Comparison of ENCODE assay signal across 17 cellular contexts in the genomic region with DNA sequence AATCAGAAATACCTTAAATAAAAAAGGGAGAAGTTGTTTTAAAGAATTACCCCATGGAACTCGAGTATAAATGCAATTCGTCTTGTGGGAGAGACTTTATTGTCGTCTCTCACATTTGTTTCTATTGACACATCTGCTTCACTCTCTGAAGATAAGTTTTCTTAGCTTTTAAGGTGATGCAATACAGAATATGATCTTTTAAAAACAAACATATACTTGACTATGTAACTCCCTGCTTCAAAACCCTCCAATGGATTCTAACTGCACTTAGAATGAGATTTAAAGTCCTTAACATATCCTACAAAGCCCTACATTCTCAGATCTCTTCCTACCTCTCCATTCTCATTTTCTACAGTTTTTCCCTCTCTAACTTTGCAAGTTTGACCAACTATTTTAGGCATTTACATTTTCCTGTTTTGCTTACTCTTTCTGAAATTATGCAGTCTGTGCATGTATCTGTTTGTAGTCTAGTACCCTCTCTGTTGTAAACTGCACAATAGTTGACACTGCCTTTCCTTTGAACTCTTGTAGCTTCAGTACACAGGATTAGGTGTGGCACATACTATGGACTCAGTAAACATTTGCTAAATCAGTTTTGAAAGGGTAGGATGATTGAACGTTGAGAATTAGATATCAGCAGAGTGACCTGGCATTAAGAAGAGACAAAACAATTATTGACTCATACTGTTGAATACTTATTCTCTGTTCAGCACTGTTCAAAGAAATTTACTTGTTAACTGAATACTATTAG. TPM values are rescaled to one million over a fixed set of nuclear protein-coding genes. Genes with fewer than 3 reads are reported as not detected.
"Had no signal": no experiment of that assay in that cellular context is flagged by ENCODE, and none has a peak within 500 bp of the region (broad histone marks: within the 10 kb centered on the region; RNA-seq: fewer than 3 reads in every experiment).

No MANE protein-coding gene starts in this region.

- H3K36me3 Mint-ChIP-seq: activated naive CD4-positive, alpha-beta T cell treated with anti-CD3 and anti-CD28 coated beads, Interleukin-2, amount 10 ng/mL, durations not matched to agents 7 days and 5 days; natural killer cell; stimulated activated memory B cell treated with anti-CD40 and anti-IgM and Interleukin-4, amounts not matched to agents 10 μg/mL and 1 μg/mL and 100 μg/mL, for 72 hours had no signal

- DNase-seq: activated CD4-positive, alpha-beta T cell treated with anti-CD3 and anti-CD28 coated beads for 1 hour; activated CD4-positive, alpha-beta T cell treated with anti-CD3 and anti-CD28 coated beads, Interleukin-2, amount 50 U/mL, for 4 hours; activated naive CD4-positive, alpha-beta T cell treated with anti-CD3 and anti-CD28 coated beads, Interleukin-2, amount 10 ng/mL, durations not matched to agents 7 days and 5 days; activated T-cell treated with anti-CD3 and anti-CD28 coated beads, Interleukin-2, amount 50 U/mL, for 24 hours; central memory CD4-positive, alpha-beta T cell; effector CD4-positive, alpha-beta T cell; mesenchymal stem cell; natural killer cell; stimulated activated CD4-positive, alpha-beta T cell treated with anti-CD3 and anti-CD28 coated beads, Interleukin-2, amount 100 ng/mL, for 48 hours had no signal

- FAIRE-seq: urothelium cell line had no signal

- H2AFZ ChIP-seq: hepatocyte, parathyroid adenoma had no signal

- H3K27ac Mint-ChIP-seq: activated naive CD4-positive, alpha-beta T cell treated with anti-CD3 and anti-CD28 coated beads, Interleukin-2, amount 10 ng/mL, durations not matched to agents 7 days and 5 days; activated T-cell treated with anti-CD3 and anti-CD28 coated beads, Interleukin-2, amount 50 U/mL, for 24 hours; natural killer cell; stimulated activated memory B cell treated with anti-CD40 and anti-IgM and Interleukin-4, amounts not matched to agents 10 μg/mL and 1 μg/mL and 100 μg/mL, for 72 hours had no signal

- H3K4me2 ChIP-seq: hepatocyte had no signal

- H3K4me1 Mint-ChIP-seq: activated naive CD4-positive, alpha-beta T cell treated with anti-CD3 and anti-CD28 coated beads, Interleukin-2, amount 10 ng/mL, durations not matched to agents 7 days and 5 days; natural killer cell; stimulated activated memory B cell treated with anti-CD40 and anti-IgM and Interleukin-4, amounts not matched to agents 10 μg/mL and 1 μg/mL and 100 μg/mL, for 72 hours had no signal

- H3K9ac ChIP-seq: parathyroid adenoma had no signal

- H3K9me3 Mint-ChIP-seq: activated naive CD4-positive, alpha-beta T cell treated with anti-CD3 and anti-CD28 coated beads, Interleukin-2, amount 10 ng/mL, durations not matched to agents 7 days and 5 days; activated T-cell treated with anti-CD3 and anti-CD28 coated beads, Interleukin-2, amount 50 U/mL, for 24 hours; stimulated activated memory B cell treated with anti-CD40 and anti-IgM and Interleukin-4, amounts not matched to agents 10 μg/mL and 1 μg/mL and 100 μg/mL, for 72 hours had no signal

- H3K27ac ChIP-seq: coronary artery, hepatocyte, neutrophil, parathyroid adenoma had no signal

- H3K27me3 ChIP-seq: hepatocyte, neutrophil had no signal

- H3K79me2 ChIP-seq: hepatocyte, parathyroid adenoma had no signal

- H3K36me3 ChIP-seq: neutrophil had no signal

- H3K27me3 Mint-ChIP-seq: activated naive CD4-positive, alpha-beta T cell treated with anti-CD3 and anti-CD28 coated beads, Interleukin-2, amount 10 ng/mL, durations not matched to agents 7 days and 5 days; stimulated activated memory B cell treated with anti-CD40 and anti-IgM and Interleukin-4, amounts not matched to agents 10 μg/mL and 1 μg/mL and 100 μg/mL, for 72 hours had no signal

- H3K4me3 ChIP-seq: coronary artery, hepatocyte had no signal

- H3K9me3 ChIP-seq: neutrophil had no signal

- ATAC-seq: natural killer cell; stimulated activated memory B cell treated with anti-CD40 and anti-IgM and Interleukin-4, amounts not matched to agents 10 μg/mL and 1 μg/mL and 100 μg/mL, for 72 hours had no signal

- H3K4me1 ChIP-seq: parathyroid adenoma had no signal

- H3K4me3 Mint-ChIP-seq: activated naive CD4-positive, alpha-beta T cell treated with anti-CD3 and anti-CD28 coated beads, Interleukin-2, amount 10 ng/mL, durations not matched to agents 7 days and 5 days; activated T-cell treated with anti-CD3 and anti-CD28 coated beads, Interleukin-2, amount 50 U/mL, for 24 hours; natural killer cell; stimulated activated memory B cell treated with anti-CD40 and anti-IgM and Interleukin-4, amounts not matched to agents 10 μg/mL and 1 μg/mL and 100 μg/mL, for 72 hours had no signal

RNA-seq across cellular contexts. Expression of gene AGTR2, which starts 59.8 kb away (rescaled TPM):
- total RNA-seq: natural killer cell; T-helper 1 cell treated with Interleukin-12 subunit alpha and Interleukin-12 subunit beta and Interleukin-4 antibody, amounts not matched to agents 30 ng/mL and 1 ng/mL, for 36 hours had no signal
- polyA plus RNA-seq: hepatocyte, liver had no signal
